In genomic region chr3:191076903-191077552, GRCh38 we compare ENCODE assay signal across 31 cellular contexts.
"Had no signal": no experiment of that assay in that cellular context is flagged by ENCODE, and none has a peak within 500 bp of the region (broad histone marks: within the 10 kb centered on the region; RNA-seq: fewer than 3 reads in every experiment).

No MANE protein-coding gene starts in this region.

- DNase-seq: activated B cell treated with CpG ODN at 0.5 μM for 24 hours; activated CD4-positive, alpha-beta T cell treated with anti-CD3 and anti-CD28 coated beads for 48 hours; activated CD4-positive, alpha-beta T cell treated with anti-CD3 and anti-CD28 coated beads, Interleukin-2, amount 50 U/mL, for 1 hour; activated CD4-positive, alpha-beta T cell treated with anti-CD3 and anti-CD28 coated beads, Interleukin-2, amount 50 U/mL, for 48 hours; activated CD8-positive, alpha-beta memory T cell treated with anti-CD3 and anti-CD28 coated beads for 24 hours; activated CD8-positive, alpha-beta T cell treated with anti-CD3 and anti-CD28 coated beads for 36 hours; activated effector memory CD4-positive, alpha-beta T cell treated with Interleukin-2 at 50 U/mL for 16 hours; activated gamma-delta T cell treated with Interleukin-2 at 50 U/mL for 16 hours; activated naive CD4-positive, alpha-beta T cell treated with Interleukin-2 at 50 U/mL for 16 hours; activated naive CD8-positive, alpha-beta T cell treated with anti-CD3 and anti-CD28 coated beads for 36 hours; activated naive CD8-positive, alpha-beta T cell treated with anti-CD3 and anti-CD28 coated beads, Interleukin-2, amount 50 U/mL, for 24 hours; activated T-cell treated with anti-CD3 and anti-CD28 coated beads, Interleukin-2, amount 50 U/mL, for 4 hours; adrenal gland; cortex of kidney; dermis blood vessel endothelial cell; effector CD4-positive, alpha-beta T cell; effector memory CD8-positive, alpha-beta T cell; erythroblast; foreskin keratinocyte; gastrocnemius medialis; glutamatergic neuron; T-helper 1 cell; T-helper 17 cell; T1000; WERI-Rb-1 had no signal

- ATAC-seq: activated CD4-positive, CD25-positive, alpha-beta regulatory T cell treated with anti-CD3 and anti-CD28 coated beads, Interleukin-2, amount 50 U/mL, for 24 hours; activated CD8-positive, alpha-beta T cell treated with anti-CD3 and anti-CD28 coated beads for 36 hours; activated naive CD8-positive, alpha-beta T cell treated with anti-CD3 and anti-CD28 coated beads, Interleukin-2, amount 50 U/mL, for 24 hours; activated T-cell treated with anti-CD3 and anti-CD28 coated beads, Interleukin-2, amount 50 U/mL, for 4 hours; activated T-helper 17 cell treated with anti-CD3 and anti-CD28 coated beads, Interleukin-2, amount 50 U/mL, for 72 hours; effector memory CD8-positive, alpha-beta T cell; foreskin keratinocyte; gastrocnemius medialis; T-helper 17 cell had no signal

- H3K4me3 Mint-ChIP-seq: activated B cell treated with CpG ODN at 0.5 μM for 24 hours; activated CD8-positive, alpha-beta T cell treated with anti-CD3 and anti-CD28 coated beads for 36 hours; activated naive CD4-positive, alpha-beta T cell treated with anti-CD3 and anti-CD28 coated beads, Interleukin-2, amount 50 U/mL, for 24 hours; activated naive CD8-positive, alpha-beta T cell treated with anti-CD3 and anti-CD28 coated beads for 36 hours; activated naive CD8-positive, alpha-beta T cell treated with anti-CD3 and anti-CD28 coated beads, Interleukin-2, amount 50 U/mL, for 24 hours; activated T-cell treated with anti-CD3 and anti-CD28 coated beads, Interleukin-2, amount 50 U/mL, for 4 hours; activated T-helper 17 cell treated with anti-CD3 and anti-CD28 coated beads, Interleukin-2, amount 50 U/mL, for 72 hours; brain; central memory CD8-positive, alpha-beta T cell; effector memory CD8-positive, alpha-beta T cell; T-helper 17 cell; T-helper 2 cell treated with Interferon-gamma antibody and Interleukin-4, amounts not matched to agents 5 μg/mL and 100 μg/mL, for 36 hours had no signal

- H3K36me3 Mint-ChIP-seq: activated naive CD4-positive, alpha-beta T cell treated with anti-CD3 and anti-CD28 coated beads, Interleukin-2, amount 50 U/mL, for 24 hours; activated naive CD8-positive, alpha-beta T cell treated with anti-CD3 and anti-CD28 coated beads for 36 hours; brain had no signal

- H3K27ac Mint-ChIP-seq: activated B cell treated with CpG ODN at 0.5 μM for 24 hours; activated CD8-positive, alpha-beta T cell treated with anti-CD3 and anti-CD28 coated beads for 36 hours; activated naive CD4-positive, alpha-beta T cell treated with anti-CD3 and anti-CD28 coated beads, Interleukin-2, amount 50 U/mL, for 24 hours; activated naive CD8-positive, alpha-beta T cell treated with anti-CD3 and anti-CD28 coated beads for 36 hours; activated naive CD8-positive, alpha-beta T cell treated with anti-CD3 and anti-CD28 coated beads, Interleukin-2, amount 50 U/mL, for 24 hours; activated T-helper 17 cell treated with anti-CD3 and anti-CD28 coated beads, Interleukin-2, amount 50 U/mL, for 72 hours; brain; effector memory CD8-positive, alpha-beta T cell; T-helper 17 cell; T-helper 2 cell treated with Interferon-gamma antibody and Interleukin-4, amounts not matched to agents 5 μg/mL and 100 μg/mL, for 36 hours had no signal

- H3K4me1 Mint-ChIP-seq: activated B cell treated with CpG ODN at 0.5 μM for 24 hours; activated naive CD4-positive, alpha-beta T cell treated with anti-CD3 and anti-CD28 coated beads, Interleukin-2, amount 50 U/mL, for 24 hours; activated naive CD8-positive, alpha-beta T cell treated with anti-CD3 and anti-CD28 coated beads for 36 hours; activated naive CD8-positive, alpha-beta T cell treated with anti-CD3 and anti-CD28 coated beads, Interleukin-2, amount 50 U/mL, for 24 hours; activated T-helper 17 cell treated with anti-CD3 and anti-CD28 coated beads, Interleukin-2, amount 50 U/mL, for 72 hours; brain; central memory CD8-positive, alpha-beta T cell; T-helper 17 cell had no signal

- H3K27me3 Mint-ChIP-seq: activated CD8-positive, alpha-beta T cell treated with anti-CD3 and anti-CD28 coated beads for 36 hours; activated naive CD4-positive, alpha-beta T cell treated with anti-CD3 and anti-CD28 coated beads, Interleukin-2, amount 50 U/mL, for 24 hours; activated naive CD8-positive, alpha-beta T cell treated with anti-CD3 and anti-CD28 coated beads for 36 hours; activated naive CD8-positive, alpha-beta T cell treated with anti-CD3 and anti-CD28 coated beads, Interleukin-2, amount 50 U/mL, for 24 hours; activated T-helper 17 cell treated with anti-CD3 and anti-CD28 coated beads, Interleukin-2, amount 50 U/mL, for 72 hours; brain; central memory CD8-positive, alpha-beta T cell; effector memory CD8-positive, alpha-beta T cell; T-helper 17 cell had no signal
